ENCODE assay signal across 18 cellular contexts in the genomic region with DNA sequence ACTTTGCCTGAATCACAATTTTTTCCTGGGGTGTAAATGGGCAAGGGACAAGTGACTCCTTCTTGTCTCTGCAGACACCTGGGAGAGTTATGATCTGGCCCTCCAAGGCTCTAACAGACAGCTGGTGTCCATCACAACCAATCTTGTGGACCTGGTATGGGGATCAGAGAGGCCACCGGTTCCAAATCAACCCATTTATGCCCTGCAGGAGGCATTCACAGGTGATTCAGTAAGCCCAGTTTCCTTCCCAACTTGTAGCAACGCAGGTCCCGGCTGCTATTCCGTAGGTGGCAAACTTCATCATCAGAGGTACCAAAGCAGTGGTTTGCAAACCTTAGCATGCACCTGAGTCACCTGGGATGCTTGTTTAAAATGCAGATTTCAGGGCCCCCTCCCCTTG. TPM values are rescaled to one million over a fixed set of nuclear protein-coding genes. Genes with fewer than 3 reads are reported as not detected.
DNase-seq lines count a peak whose midpoint lies in the region; ATAC-seq and TF ChIP-seq lines count a peak whose summit lies in the region.
"Had no signal": no experiment of that assay in that cellular context is flagged by ENCODE, and none has a peak within 500 bp of the region (broad histone marks: within the 10 kb centered on the region; RNA-seq: fewer than 3 reads in every experiment).

No MANE protein-coding gene starts in this region.

- no peaks in the 10 kb centered on the region for H3K79me2 ChIP-seq in osteoblast (ENCODE audit: insufficient read depth, low read length)

- no peaks in the 10 kb centered on the region for H3K9me3 Mint-ChIP-seq in activated naive CD8-positive, alpha-beta T cell treated with anti-CD3 and anti-CD28 coated beads, Interleukin-2, amount 10 ng/mL, durations not matched to agents 7 days and 5 days
- H3K9me3 Mint-ChIP-seq in activated naive CD8-positive, alpha-beta T cell treated with anti-CD3 and anti-CD28 coated beads for 36 hours = no peaks in the 10 kb centered on the region
- no peaks in the 10 kb centered on the region for H3K9me3 Mint-ChIP-seq in activated CD8-positive, alpha-beta T cell treated with anti-CD3 and anti-CD28 coated beads, Interleukin-2, amount 10 ng/mL, durations not matched to agents 7 days and 5 days (ENCODE audit: insufficient read depth)
- H3K9me3 Mint-ChIP-seq: CD4-positive, CD25-positive, alpha-beta regulatory T cell; CD8-positive, alpha-beta memory T cell; GM23338 had no signal

- H3K36me3 Mint-ChIP-seq in activated naive CD8-positive, alpha-beta T cell treated with anti-CD3 and anti-CD28 coated beads, Interleukin-2, amount 10 ng/mL, durations not matched to agents 7 days and 5 days = no peaks in the 10 kb centered on the region
- H3K36me3 Mint-ChIP-seq in activated naive CD8-positive, alpha-beta T cell treated with anti-CD3 and anti-CD28 coated beads for 36 hours = no peaks in the 10 kb centered on the region
- H3K36me3 Mint-ChIP-seq in activated CD8-positive, alpha-beta T cell treated with anti-CD3 and anti-CD28 coated beads, Interleukin-2, amount 10 ng/mL, durations not matched to agents 7 days and 5 days (ENCODE audit: low read depth) = no peaks in the 10 kb centered on the region
- H3K36me3 Mint-ChIP-seq: CD4-positive, CD25-positive, alpha-beta regulatory T cell; CD8-positive, alpha-beta memory T cell had no signal

- POLR2A ChIA-PET in activated naive CD8-positive, alpha-beta T cell treated with anti-CD3 and anti-CD28 coated beads, Interleukin-2, amount 10 ng/mL, durations not matched to agents 7 days and 5 days (lab: Charles Lee) = interaction anchor here (1.3 kb wide), 1 partner anchor 8 kb away, joined by 4 read pairs; no protein-coding TSS in a partner anchor
- POLR2A ChIA-PET in activated CD8-positive, alpha-beta T cell treated with anti-CD3 and anti-CD28 coated beads, Interleukin-2, amount 10 ng/mL, durations not matched to agents 7 days and 5 days (lab: Charles Lee) = no interaction called here

- CTCF ChIA-PET in activated CD8-positive, alpha-beta T cell treated with anti-CD3 and anti-CD28 coated beads, Interleukin-2, amount 10 ng/mL, durations not matched to agents 7 days and 5 days (lab: Charles Lee) = interaction anchor here (1.5 to 2.6 kb wide), 3 partner anchors 12 to 33 kb away, joined by 4 to 8 read pairs (median 6); partner anchors contain the start of gene SASH3

- peak overlapping the region; percentile 10 for H3K9ac ChIP-seq in adipocyte (ENCODE audit: low read length)
- H3K9ac ChIP-seq: BLaER1 treated with 17β-estradiol and CSF1 and Interleukin-3, amounts not matched to agents 10 nM and 100 nM had no signal

- no peaks in the 10 kb centered on the region for H3K36me3 ChIP-seq in adipocyte (ENCODE audit: control insufficient read depth, insufficient read depth, low read length, severe bottlenecking)
- no peaks in the 10 kb centered on the region for H3K36me3 ChIP-seq in osteoblast (ENCODE audit: insufficient read depth, low read length)
- H3K36me3 ChIP-seq: BLaER1 treated with 17β-estradiol and CSF1 and Interleukin-3, amounts not matched to agents 10 nM and 100 nM had no signal

- H3K4me3 ChIP-seq in adipocyte (ENCODE audit: low read length) (peak overlapping the region; percentile 24), osteoblast (ENCODE audit: insufficient read depth, low read length) (no peak overlapping the region)
- H3K4me3 ChIP-seq: A549; BLaER1 treated with 17β-estradiol and CSF1 and Interleukin-3, amounts not matched to agents 10 nM and 100 nM; GM23338 had no signal

- no peaks in the 10 kb centered on the region for H3K9me3 ChIP-seq in adipocyte (ENCODE audit: control insufficient read depth, low read length)
- H3K9me3 ChIP-seq in osteoblast (ENCODE audit: low read depth, low read length) = no peaks in the 10 kb centered on the region
- H3K9me3 ChIP-seq: A549; BLaER1 treated with 17β-estradiol and CSF1 and Interleukin-3, amounts not matched to agents 10 nM and 100 nM had no signal

- H3K4me1 ChIP-seq in adipocyte (ENCODE audit: control insufficient read depth, insufficient read depth, low read length) (peaks cover 32% of the 10 kb centered on the region), osteoblast (ENCODE audit: insufficient read depth, low read length) (peaks cover 8% of the 10 kb centered on the region)
- H3K4me1 ChIP-seq: A549 had no signal

- peak overlapping the region; percentile 22 for H3K27ac Mint-ChIP-seq in activated naive CD8-positive, alpha-beta T cell treated with anti-CD3 and anti-CD28 coated beads, Interleukin-2, amount 10 ng/mL, durations not matched to agents 7 days and 5 days
- no peak overlapping the region for H3K27ac Mint-ChIP-seq in activated naive CD8-positive, alpha-beta T cell treated with anti-CD3 and anti-CD28 coated beads for 36 hours
- H3K27ac Mint-ChIP-seq in activated CD8-positive, alpha-beta T cell treated with anti-CD3 and anti-CD28 coated beads, Interleukin-2, amount 10 ng/mL, durations not matched to agents 7 days and 5 days = no peak overlapping the region
- H3K27ac Mint-ChIP-seq: B cell; CD4-positive, CD25-positive, alpha-beta regulatory T cell; GM23338 had no signal

- ATAC-seq in activated naive CD8-positive, alpha-beta T cell treated with anti-CD3 and anti-CD28 coated beads, Interleukin-2, amount 10 ng/mL, durations not matched to agents 7 days and 5 days (ENCODE audit: low read depth) = no peak
- no peak for ATAC-seq in activated CD8-positive, alpha-beta T cell treated with anti-CD3 and anti-CD28 coated beads, Interleukin-2, amount 10 ng/mL, durations not matched to agents 7 days and 5 days
- ATAC-seq: A549, GM23338 had no signal

- peaks cover 39% of the 10 kb centered on the region for H3K4me1 Mint-ChIP-seq in activated naive CD8-positive, alpha-beta T cell treated with anti-CD3 and anti-CD28 coated beads, Interleukin-2, amount 10 ng/mL, durations not matched to agents 7 days and 5 days
- H3K4me1 Mint-ChIP-seq in activated naive CD8-positive, alpha-beta T cell treated with anti-CD3 and anti-CD28 coated beads for 36 hours = peaks cover 24% of the 10 kb centered on the region
- H3K4me1 Mint-ChIP-seq in activated CD8-positive, alpha-beta T cell treated with anti-CD3 and anti-CD28 coated beads, Interleukin-2, amount 10 ng/mL, durations not matched to agents 7 days and 5 days (ENCODE audit: low read depth) = peaks cover 58% of the 10 kb centered on the region

- H3K27me3 Mint-ChIP-seq in activated naive CD8-positive, alpha-beta T cell treated with anti-CD3 and anti-CD28 coated beads, Interleukin-2, amount 10 ng/mL, durations not matched to agents 7 days and 5 days = no peaks in the 10 kb centered on the region
- H3K27me3 Mint-ChIP-seq in activated naive CD8-positive, alpha-beta T cell treated with anti-CD3 and anti-CD28 coated beads for 36 hours = no peaks in the 10 kb centered on the region
- H3K27me3 Mint-ChIP-seq in activated CD8-positive, alpha-beta T cell treated with anti-CD3 and anti-CD28 coated beads, Interleukin-2, amount 10 ng/mL, durations not matched to agents 7 days and 5 days (ENCODE audit: low read depth) = no peaks in the 10 kb centered on the region
- H3K27me3 Mint-ChIP-seq: B cell; CD4-positive, CD25-positive, alpha-beta regulatory T cell had no signal

- H3K27me3 ChIP-seq in adipocyte (replicated peaks; ENCODE audit: control insufficient read depth, insufficient read depth, low read length) (peaks cover 13% of the 10 kb centered on the region), osteoblast (ENCODE audit: insufficient read depth, low read length) (no peaks in the 10 kb centered on the region)

- peak overlapping the region; percentile 70 for H3K27ac ChIP-seq in osteoblast (ENCODE audit: low read depth, low read length)
- H3K27ac ChIP-seq: 22Rv1; A549; BLaER1 treated with 17β-estradiol and CSF1 and Interleukin-3, amounts not matched to agents 10 nM and 100 nM had no signal

- no peak for DNase-seq in activated naive CD8-positive, alpha-beta T cell treated with anti-CD3 and anti-CD28 coated beads, Interleukin-2, amount 10 ng/mL, durations not matched to agents 7 days and 5 days
- no peak for DNase-seq in activated naive CD8-positive, alpha-beta T cell treated with anti-CD3 and anti-CD28 coated beads for 36 hours
- no peak for DNase-seq in adipocyte (ENCODE audit: low read depth)
- DNase-seq in osteoblast (ENCODE audit: insufficient read length, low spot score, missing footprints) = peak; percentile 59
- DNase-seq in AML-193 (lab: John Stamatoyannopoulos, UW) = no peak
- no peak for DNase-seq in activated CD8-positive, alpha-beta T cell treated with anti-CD3 and anti-CD28 coated beads, Interleukin-2, amount 10 ng/mL, durations not matched to agents 7 days and 5 days
- no peak for DNase-seq in cerebellar nuclear complex (lab: John Stamatoyannopoulos, UW)
- DNase-seq: CD4-positive, CD25-positive, alpha-beta regulatory T cell; CD8-positive, alpha-beta memory T cell; COR-L47; GDM1 had no signal

- H3K4me3 Mint-ChIP-seq in activated naive CD8-positive, alpha-beta T cell treated with anti-CD3 and anti-CD28 coated beads, Interleukin-2, amount 10 ng/mL, durations not matched to agents 7 days and 5 days = no peak overlapping the region
- H3K4me3 Mint-ChIP-seq in activated naive CD8-positive, alpha-beta T cell treated with anti-CD3 and anti-CD28 coated beads for 36 hours = no peak overlapping the region
- no peak overlapping the region for H3K4me3 Mint-ChIP-seq in activated CD8-positive, alpha-beta T cell treated with anti-CD3 and anti-CD28 coated beads, Interleukin-2, amount 10 ng/mL, durations not matched to agents 7 days and 5 days
- H3K4me3 Mint-ChIP-seq: B cell; CD4-positive, CD25-positive, alpha-beta regulatory T cell; CD8-positive, alpha-beta memory T cell; GM23338 had no signal

- no peak overlapping the region for H2AFZ ChIP-seq in osteoblast (ENCODE audit: low read length)
- H2AFZ ChIP-seq: GM23338 had no signal

- H3K4me2 ChIP-seq in osteoblast (ENCODE audit: insufficient read depth, low read length) = no peak overlapping the region
- H3K4me2 ChIP-seq: A549, GM23338 had no signal

- H4K20me1 ChIP-seq in osteoblast (ENCODE audit: insufficient read depth, low read length) = no peaks in the 10 kb centered on the region

- no peak for TF ChIP-seq CTCF in osteoblast (IDR thresholded peaks at IDR 0.05; ENCODE audit: extremely low read depth, low read depth, low read length)

RNA-seq across cellular contexts. Expression of gene XPNPEP2, which starts 8.8 kb away (rescaled TPM):
- total RNA-seq in activated naive CD8-positive, alpha-beta T cell treated with anti-CD3 and anti-CD28 coated beads, Interleukin-2, amount 10 ng/mL, durations not matched to agents 7 days and 5 days = under 1 TPM; 0.65 to 0.67 TPM
- under 1 TPM; 0.12 to 0.32 TPM for total RNA-seq in activated naive CD8-positive, alpha-beta T cell treated with anti-CD3 and anti-CD28 coated beads for 36 hours
- not detected in 2 replicates for total RNA-seq in osteoblast
- 1 to 10 TPM; 1.6 to 1.7 TPM for total RNA-seq in activated CD8-positive, alpha-beta T cell treated with anti-CD3 and anti-CD28 coated beads, Interleukin-2, amount 10 ng/mL, durations not matched to agents 7 days and 5 days
- total RNA-seq: B cell, Daoy, GM23338 had no signal

RNA-seq across cellular contexts. Expression of gene SASH3, which starts 32.2 kb away (rescaled TPM):
- 100 to 1,000 TPM; 239 to 241 TPM for total RNA-seq in activated naive CD8-positive, alpha-beta T cell treated with anti-CD3 and anti-CD28 coated beads, Interleukin-2, amount 10 ng/mL, durations not matched to agents 7 days and 5 days
- total RNA-seq in activated naive CD8-positive, alpha-beta T cell treated with anti-CD3 and anti-CD28 coated beads for 36 hours = 100 to 1,000 TPM; 121 to 123 TPM
- not detected in 2 replicates for total RNA-seq in osteoblast
- total RNA-seq in activated CD8-positive, alpha-beta T cell treated with anti-CD3 and anti-CD28 coated beads, Interleukin-2, amount 10 ng/mL, durations not matched to agents 7 days and 5 days = 100 to 1,000 TPM; 286 to 303 TPM
- total RNA-seq: Daoy, GM23338, IMR-90 had no signal

Comparison
In these comparisons a context has a peak if more than half of its experiments do, and no peak if none do; other contexts are left out.
1. RNA of gene SASH3, which starts 32.2 kb away (total RNA-seq): 286 to 303 TPM in activated CD8-positive, alpha-beta T cell treated with anti-CD3 and anti-CD28 coated beads, Interleukin-2, amount 10 ng/mL, durations not matched to agents 7 days and 5 days, 239 to 241 TPM in activated naive CD8-positive, alpha-beta T cell treated with anti-CD3 and anti-CD28 coated beads, Interleukin-2, amount 10 ng/mL, durations not matched to agents 7 days and 5 days and 121 to 123 TPM in activated naive CD8-positive, alpha-beta T cell treated with anti-CD3 and anti-CD28 coated beads for 36 hours; not detected in osteoblast; every median in the first group is over 100 times any median in the second.